9 cellular contexts compared by ENCODE assay signal in the genomic region with DNA sequence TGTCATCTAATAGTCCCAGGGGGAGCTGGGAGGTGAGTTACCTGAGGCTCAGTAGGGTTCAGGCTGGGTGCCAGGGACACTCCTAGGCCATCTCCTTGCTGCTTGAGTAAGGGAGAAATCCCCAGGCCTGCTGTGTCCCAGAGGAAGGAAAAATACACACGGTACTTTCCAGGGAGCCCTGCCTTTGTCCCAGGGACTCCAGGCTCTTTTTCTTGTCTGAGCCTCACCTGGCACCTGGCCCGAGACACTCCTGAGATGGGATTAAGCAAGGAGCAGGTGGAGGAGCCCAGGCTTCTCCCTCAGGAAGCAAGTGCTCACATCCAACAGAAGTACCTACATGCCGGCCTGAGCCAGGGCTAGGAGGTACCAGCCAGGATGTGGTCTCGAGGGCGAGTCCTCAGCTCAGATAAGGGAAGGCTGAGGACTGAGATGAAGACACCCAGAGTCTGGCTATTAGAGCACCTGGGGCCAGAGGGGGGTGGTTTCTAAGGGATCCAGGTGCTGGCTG. TPM values are rescaled to one million over a fixed set of nuclear protein-coding genes. Genes with fewer than 3 reads are reported as not detected.
DNase-seq lines count a peak whose midpoint lies in the region; ATAC-seq, FAIRE-seq and TF ChIP-seq lines count a peak whose summit lies in the region.
"Had no signal": no experiment of that assay in that cellular context is flagged by ENCODE, and none has a peak within 500 bp of the region (broad histone marks: within the 10 kb centered on the region; RNA-seq: fewer than 3 reads in every experiment).

No MANE protein-coding gene starts in this region.

- H4K20me1 ChIP-seq in H1 (replicated peaks in 1 of 2; ENCODE audit: control insufficient read depth in 1 of 2, insufficient read depth in 2 of 2, low read length in 2 of 2) = no peaks in the 10 kb centered on the region

- no peak for TF ChIP-seq CTCF in Panc1 (IDR thresholded peaks at IDR 0.05)
- no peak for TF ChIP-seq CTCF in H1 (IDR thresholded peaks at IDR 0.05; ENCODE audit: control extremely low read depth in 1 of 3, insufficient read depth in 1 of 3, low read depth in 1 of 3, low read length in 3 of 3)

- no peak for TF ChIP-seq POLR2A in H1 (IDR thresholded peaks at IDR 0.05; ENCODE audit: control extremely low read depth in 1 of 2, low read depth in 2 of 2, low read length in 2 of 2)

- H3K4me1 ChIP-seq in Panc1 (ENCODE audit: control insufficient read depth, insufficient read depth, low read length) = peaks cover 14% of the 10 kb centered on the region
- H3K4me1 ChIP-seq in H1 (replicated peaks in 1 of 4; ENCODE audit: control insufficient read depth in 3 of 4, insufficient read depth in 4 of 4, low read length in 3 of 4) = peaks cover 0 to 5% (median 1%) of the 10 kb centered on the region in 4 experiments; a peak in 2 of 7 replicates

- H2BK15ac ChIP-seq in H1 (ENCODE audit: low read length) = peak overlapping the region; percentile 31; the same call in 1 of the 2 replicates

- no peak overlapping the region for H2BK120ac ChIP-seq in H1 (replicated peaks; ENCODE audit: low read depth, low read length)

- H3K27ac Mint-ChIP-seq in activated CD4-positive, alpha-beta T cell treated with anti-CD3 and anti-CD28 coated beads, Interleukin-2, amount 10 ng/mL, durations not matched to agents 24 days and 14 days = peak overlapping the region; percentile 86
- H3K27ac Mint-ChIP-seq in stimulated activated memory B cell treated with anti-CD40 and anti-IgM and Interleukin-4, amounts not matched to agents 10 μg/mL and 1 μg/mL and 100 μg/mL, for 72 hours = peak overlapping the region; percentile 89

- no peak overlapping the region for H3K18ac ChIP-seq in H1 (ENCODE audit: extremely low read depth, low read length)

- no peak for TF ChIP-seq EP300 in H1 (IDR thresholded peaks at IDR 0.05; ENCODE audit: borderline replicate concordance in 1 of 2, low read depth in 2 of 2, low read length in 2 of 2)

- no peak overlapping the region for H3K4ac ChIP-seq in H1 (replicated peaks; ENCODE audit: insufficient read length, low read depth, low read length)

- 0 out of 2 replicates have a peak overlapping the region, but pooled peaks have one; percentile 61 for H2BK20ac ChIP-seq in H1 (ENCODE audit: low read length)

- no peaks in the 10 kb centered on the region for H3K27me3 Mint-ChIP-seq in activated CD4-positive, alpha-beta T cell treated with anti-CD3 and anti-CD28 coated beads, Interleukin-2, amount 10 ng/mL, durations not matched to agents 24 days and 14 days
- no peaks in the 10 kb centered on the region for H3K27me3 Mint-ChIP-seq in stimulated activated memory B cell treated with anti-CD40 and anti-IgM and Interleukin-4, amounts not matched to agents 10 μg/mL and 1 μg/mL and 100 μg/mL, for 72 hours

- no peak overlapping the region for H3K56ac ChIP-seq in H1 (replicated peaks; ENCODE audit: insufficient read length, low read depth, low read length)

- in situ Hi-C loops in Panc1 (cut with HindIII; ENCODE audit: low pct_unique_long_range_greater_than_20kb, low sequenced_read_pairs) = no loop called here
- in situ Hi-C loops in KBM-7 (cut with MboI; ENCODE audit: low pct_unique_long_range_greater_than_20kb, low sequenced_read_pairs) = no loop called here

- intact Hi-C loops in activated CD4-positive, alpha-beta T cell treated with anti-CD3 and anti-CD28 coated beads, Interleukin-2, amount 10 ng/mL, durations not matched to agents 24 days and 14 days (cut with micrococcal nuclease) = loop anchor here (2.0 kb wide), 1 partner anchor 14 kb away; the partner anchor contains the start of gene TYMP
- intact Hi-C loops in Panc1 (cut with micrococcal nuclease; ENCODE audit: unreplicated experiment) = no loop called here

- no peak overlapping the region for H4K91ac ChIP-seq in H1 (replicated peaks; ENCODE audit: insufficient read length, low read length)

- H3K4me1 Mint-ChIP-seq in activated CD4-positive, alpha-beta T cell treated with anti-CD3 and anti-CD28 coated beads, Interleukin-2, amount 10 ng/mL, durations not matched to agents 24 days and 14 days = peaks cover 50% of the 10 kb centered on the region
- H3K4me1 Mint-ChIP-seq in stimulated activated memory B cell treated with anti-CD40 and anti-IgM and Interleukin-4, amounts not matched to agents 10 μg/mL and 1 μg/mL and 100 μg/mL, for 72 hours = peaks cover 60% of the 10 kb centered on the region

- H4K5ac ChIP-seq in H1 (ENCODE audit: insufficient read length, low read depth, low read length) = no peak overlapping the region

- POLR2A ChIA-PET in Panc1 (lab: Charles Lee) (no interaction called here), H1 (lab: Charles Lee; ENCODE audit: partially characterized antibody) (no interaction called here)

- no peak overlapping the region for H3K9ac ChIP-seq in H1 (replicated peaks in 1 of 4; ENCODE audit: extremely low read depth in 1 of 4, low read depth in 3 of 4, low read length in 3 of 4)

- H2AFZ ChIP-seq in H1 (ENCODE audit: low read length) = no peak overlapping the region

- H4K8ac ChIP-seq in H1 (ENCODE audit: extremely low read depth, insufficient read depth, low read length) = no peak overlapping the region

- H3K27me3 ChIP-seq in Panc1 (ENCODE audit: control insufficient read depth, insufficient read depth, low read length) (no peaks in the 10 kb centered on the region), H1 (replicated peaks in 1 of 4; ENCODE audit: control insufficient read depth in 3 of 4, extremely low read depth in 1 of 4, insufficient read depth in 3 of 4, low read length in 3 of 4) (peaks cover 0 to 13% (median 6%) of the 10 kb centered on the region in 4 experiments; a peak in 5 of 7 replicates)

- H3K36me3 ChIP-seq in Panc1 (ENCODE audit: control insufficient read depth, insufficient read depth, low read length) (no peaks in the 10 kb centered on the region), H1 (ENCODE audit: control insufficient read depth in 2 of 4, insufficient read depth in 4 of 4, low read length in 3 of 4) (no peaks in the 10 kb centered on the region)

- H3K4me2 ChIP-seq in H1 (ENCODE audit: insufficient read depth in 1 of 2, low read depth in 2 of 2, low read length in 2 of 2) = peak overlapping the region; percentile 13 to 41; a peak in 2 of 4 replicates

- H2BK12ac ChIP-seq in H1 (ENCODE audit: low read depth, low read length) = peak overlapping the region; percentile 17; the same call in 1 of the 2 replicates

- H3K27ac ChIP-seq in Panc1 (ENCODE audit: low read length) (peak overlapping the region; percentile 68; the same call in 1 of the 2 replicates), H1 (ENCODE audit: low read depth, low read length) (no peak overlapping the region)

- no peak for FAIRE-seq in H1 (lab: Jason Lieb, UNC)

- H3K36me3 Mint-ChIP-seq in activated CD4-positive, alpha-beta T cell treated with anti-CD3 and anti-CD28 coated beads, Interleukin-2, amount 10 ng/mL, durations not matched to agents 24 days and 14 days (ENCODE audit: low read depth) = peaks cover 5% of the 10 kb centered on the region
- H3K36me3 Mint-ChIP-seq in stimulated activated memory B cell treated with anti-CD40 and anti-IgM and Interleukin-4, amounts not matched to agents 10 μg/mL and 1 μg/mL and 100 μg/mL, for 72 hours = no peaks in the 10 kb centered on the region

- H3K14ac ChIP-seq in H1 (ENCODE audit: insufficient read length) = no peak overlapping the region

- no peaks in the 10 kb centered on the region for H3K23me2 ChIP-seq in H1 (ENCODE audit: low read depth, low read length)

- H3K4me3 ChIP-seq in Panc1 (ENCODE audit: low read depth in 2 of 2, low read length in 2 of 2) (no peak overlapping the region), H1 (ENCODE audit: extremely low read depth in 1 of 4, insufficient read depth in 2 of 4, low read depth in 3 of 4, low read length in 4 of 4) (peak overlapping the region in 2 of 4 experiments; percentile 14 to 35; a peak in 2 of 8 replicates)

- no peak for TF ChIP-seq RAD21 in H1 (IDR thresholded peaks at IDR 0.05 in 1 of 2, conservative IDR thresholded peaks at IDR 0.05 in 1 of 2; ENCODE audit: low read depth in 2 of 2, low read length in 2 of 2)

- no peak overlapping the region for H3K23ac ChIP-seq in H1 (ENCODE audit: insufficient read length)

- peak overlapping the region; percentile 72 for H3K4me3 Mint-ChIP-seq in activated CD4-positive, alpha-beta T cell treated with anti-CD3 and anti-CD28 coated beads, Interleukin-2, amount 10 ng/mL, durations not matched to agents 24 days and 14 days
- H3K4me3 Mint-ChIP-seq in stimulated activated memory B cell treated with anti-CD40 and anti-IgM and Interleukin-4, amounts not matched to agents 10 μg/mL and 1 μg/mL and 100 μg/mL, for 72 hours = no peak overlapping the region

- H3K9me3 ChIP-seq in Panc1 (ENCODE audit: control insufficient read depth, insufficient read depth, low read depth, low read length) (no peaks in the 10 kb centered on the region), H1 (ENCODE audit: insufficient read depth in 2 of 2, low read depth in 1 of 2, low read length in 1 of 2) (no peaks in the 10 kb centered on the region)

- H2BK5ac ChIP-seq in H1 (ENCODE audit: low read depth, low read length) = no peak overlapping the region

- no peaks in the 10 kb centered on the region for H3K79me2 ChIP-seq in H1 (ENCODE audit: control insufficient read depth in 1 of 2, insufficient read depth in 2 of 2, low read length in 2 of 2)

- H3K9me3 Mint-ChIP-seq in activated CD4-positive, alpha-beta T cell treated with anti-CD3 and anti-CD28 coated beads, Interleukin-2, amount 10 ng/mL, durations not matched to agents 24 days and 14 days = no peaks in the 10 kb centered on the region
- no peaks in the 10 kb centered on the region for H3K9me3 Mint-ChIP-seq in stimulated activated memory B cell treated with anti-CD40 and anti-IgM and Interleukin-4, amounts not matched to agents 10 μg/mL and 1 μg/mL and 100 μg/mL, for 72 hours

- ATAC-seq in Panc1 = peak; percentile 63
- ATAC-seq in stimulated activated memory B cell treated with anti-CD40 and anti-IgM and Interleukin-4, amounts not matched to agents 10 μg/mL and 1 μg/mL and 100 μg/mL, for 72 hours = no peak

- no TSS peak for BruUV-seq in Panc1 (replicated peaks; lab: Mats Ljungman, UMichigan)

- 85% methylated on average over 5 of the region's 5 CpGs; no CpG with 5 or more reads in 1 of the 2 experiments for WGBS in H1 (ENCODE audit: extremely low coverage in 1 of 2, insufficient coverage in 1 of 2, insufficient read length in 1 of 2, insufficient replicate concordance in 2 of 2, low coverage in 1 of 2, low lambda C conversion rate in 2 of 2, missing lambda C conversion rate in 1 of 2), 2 experiments

- H3K79me1 ChIP-seq in H1 (ENCODE audit: low read depth, low read length) = no peaks in the 10 kb centered on the region

- peak; percentile 80 for DNase-seq in activated CD4-positive, alpha-beta T cell treated with anti-CD3 and anti-CD28 coated beads, Interleukin-2, amount 10 ng/mL, durations not matched to agents 24 days and 14 days
- no peak for DNase-seq in activated CD4-positive, alpha-beta T cell treated with anti-CD3 and anti-CD28 coated beads for 4 hours
- DNase-seq in Panc1 (ENCODE audit: low read depth, low spot score) = no peak
- DNase-seq in H1 (ENCODE audit: low read depth in 1 of 2, low spot score in 2 of 2) = no peak
- DNase-seq in KBM-7 = no peak
- DNase-seq in SW 1271 (lab: John Stamatoyannopoulos, UW) = no peak
- no peak for DNase-seq in mucosa of gallbladder (ENCODE audit: low spot score)

- CTCF ChIA-PET in Panc1 (lab: Charles Lee) = no interaction called here
- CTCF ChIA-PET in H1 (lab: Charles Lee; ENCODE audit: partially characterized antibody) = interaction anchor here (1.0 to 1.5 kb wide), 5 partner anchors 9 to 47 kb away, joined by 3 to 9 read pairs (median 3); partner anchors contain the start of genes SCO2 and SYCE3

- no peak overlapping the region for H2AK5ac ChIP-seq in H1 (ENCODE audit: low read depth, low read length)

RNA-seq across cellular contexts. Expression of gene KLHDC7B, which starts 0.9 kb away (rescaled TPM):
- total RNA-seq in activated CD4-positive, alpha-beta T cell treated with anti-CD3 and anti-CD28 coated beads, Interleukin-2, amount 10 ng/mL, durations not matched to agents 24 days and 14 days = 5.3 and 6.8 TPM in 2 replicates
- total RNA-seq in Panc1 (2021; ENCODE audit: unreplicated experiment) = 1.8 TPM
- 0.65 TPM for polyA plus RNA-seq in Panc1 (2012; ENCODE audit: insufficient read length)
- not detected in 2 replicates for total RNA-seq in H1 (2021; fragmentation: NEBNext Ultra II Directional; extraction: Animal tissue kit (Norgen Biotek cat#: 25700))
- not detected in 2 replicates for polyA plus RNA-seq in H1 (2011; rRNA removed)
- polyA plus RNA-seq in H1 (2011; cell fraction: cytosol; rRNA removed) = not detected
- not detected for polyA plus RNA-seq in H1 (2011; cell fraction: nucleus; rRNA removed)
- not detected in 4 replicates for polyA plus RNA-seq in H1 (2012, experiment 1 of 2)
- polyA plus RNA-seq in H1 (2012, experiment 2 of 2) = not detected
- not detected for polyA plus RNA-seq in H1 (2013, experiment 1 of 2)
- polyA plus RNA-seq in H1 (2013, experiment 2 of 2) = not detected
- not detected in 2 replicates for polyA minus RNA-seq in H1 (2011; rRNA and poly(A)+ RNA removed)
- not detected for polyA minus RNA-seq in H1 (2011; cell fraction: cytosol; rRNA and poly(A)+ RNA removed)
- not detected for polyA minus RNA-seq in H1 (2011; cell fraction: nucleus; rRNA and poly(A)+ RNA removed)
- total RNA-seq in mucosa of gallbladder = 0.17 TPM

RNA-seq across cellular contexts. Expression of gene TYMP, which starts 15.0 kb away (rescaled TPM):
- total RNA-seq in activated CD4-positive, alpha-beta T cell treated with anti-CD3 and anti-CD28 coated beads, Interleukin-2, amount 10 ng/mL, durations not matched to agents 24 days and 14 days = 62.1 and 63.0 TPM in 2 replicates
- total RNA-seq in Panc1 (2021; ENCODE audit: unreplicated experiment) (56.0 TPM), mucosa of gallbladder (34.8 TPM)
- polyA plus RNA-seq in Panc1 (2012; ENCODE audit: insufficient read length) = 99.6 TPM
- 0.43 and 0.46 TPM in 2 replicates for total RNA-seq in H1 (2021; fragmentation: NEBNext Ultra II Directional; extraction: Animal tissue kit (Norgen Biotek cat#: 25700))
- 0.48 and 0.83 TPM in 2 replicates for polyA plus RNA-seq in H1 (2011; rRNA removed)
- 0.58 TPM for polyA plus RNA-seq in H1 (2011; cell fraction: cytosol; rRNA removed)
- polyA plus RNA-seq in H1 (2011; cell fraction: nucleus; rRNA removed) = 1.6 TPM
- polyA plus RNA-seq in H1 (2012, experiment 1 of 2) = 0.40 to 0.65 TPM (median 0.51 TPM) in 4 replicates
- polyA plus RNA-seq in H1 (2012, experiment 2 of 2) = 0.16 TPM
- polyA plus RNA-seq in H1 (2013, experiment 1 of 2) = 0.47 TPM
- 0.39 TPM for polyA plus RNA-seq in H1 (2013, experiment 2 of 2)
- 0.28 TPM in 1 of 2 replicates, not detected in the other for polyA minus RNA-seq in H1 (2011; rRNA and poly(A)+ RNA removed)
- not detected for polyA minus RNA-seq in H1 (2011; cell fraction: cytosol; rRNA and poly(A)+ RNA removed)
- 0.90 TPM for polyA minus RNA-seq in H1 (2011; cell fraction: nucleus; rRNA and poly(A)+ RNA removed)

RNA-seq across cellular contexts. Expression of gene SYCE3, which starts 17.9 kb away (rescaled TPM):
- total RNA-seq in activated CD4-positive, alpha-beta T cell treated with anti-CD3 and anti-CD28 coated beads, Interleukin-2, amount 10 ng/mL, durations not matched to agents 24 days and 14 days = 0.69 TPM in 1 of 2 replicates, not detected in the other
- not detected for total RNA-seq in Panc1 (2021; ENCODE audit: unreplicated experiment)
- polyA plus RNA-seq in Panc1 (2012; ENCODE audit: insufficient read length) = 1.7 TPM
- not detected in 2 replicates for total RNA-seq in H1 (2021; fragmentation: NEBNext Ultra II Directional; extraction: Animal tissue kit (Norgen Biotek cat#: 25700))
- polyA plus RNA-seq in H1 (2011; rRNA removed) = 1.9 and 2.9 TPM in 2 replicates
- 5.7 TPM for polyA plus RNA-seq in H1 (2011; cell fraction: cytosol; rRNA removed)
- 0.41 TPM for polyA plus RNA-seq in H1 (2011; cell fraction: nucleus; rRNA removed)
- polyA plus RNA-seq in H1 (2012, experiment 1 of 2) = 1.2 to 2.5 TPM (median 1.6 TPM) in 4 replicates
- polyA plus RNA-seq in H1 (2012, experiment 2 of 2) = not detected
- polyA plus RNA-seq in H1 (2013, experiment 1 of 2) = 0.91 TPM
- 0.77 TPM for polyA plus RNA-seq in H1 (2013, experiment 2 of 2)
- not detected in 2 replicates for polyA minus RNA-seq in H1 (2011; rRNA and poly(A)+ RNA removed)
- polyA minus RNA-seq in H1 (2011; cell fraction: cytosol; rRNA and poly(A)+ RNA removed) = not detected
- not detected for polyA minus RNA-seq in H1 (2011; cell fraction: nucleus; rRNA and poly(A)+ RNA removed)
- total RNA-seq in mucosa of gallbladder = not detected
- total RNA-seq: osteocyte had no signal

RNA-seq across cellular contexts. Expression of gene SCO2, which starts 19.4 kb away (rescaled TPM):
- 5.3 and 11.2 TPM in 2 replicates for total RNA-seq in activated CD4-positive, alpha-beta T cell treated with anti-CD3 and anti-CD28 coated beads, Interleukin-2, amount 10 ng/mL, durations not matched to agents 24 days and 14 days
- total RNA-seq in Panc1 (2021; ENCODE audit: unreplicated experiment) (14.2 TPM), mucosa of gallbladder (1.3 TPM)
- 14.0 TPM for polyA plus RNA-seq in Panc1 (2012; ENCODE audit: insufficient read length)
- 2.2 TPM in 1 of 2 replicates, not detected in the other for total RNA-seq in H1 (2021; fragmentation: NEBNext Ultra II Directional; extraction: Animal tissue kit (Norgen Biotek cat#: 25700))
- polyA plus RNA-seq in H1 (2011; rRNA removed) = 2.0 and 2.5 TPM in 2 replicates
- 0.54 TPM for polyA plus RNA-seq in H1 (2011; cell fraction: cytosol; rRNA removed)
- polyA plus RNA-seq in H1 (2011; cell fraction: nucleus; rRNA removed) = 1.8 TPM
- 0.31 to 1.3 TPM (median 0.68 TPM) in 3 of 4 replicates, not detected in the other for polyA plus RNA-seq in H1 (2012, experiment 1 of 2)
- polyA plus RNA-seq in H1 (2012, experiment 2 of 2) = 1.3 TPM
- polyA plus RNA-seq in H1 (2013, experiment 1 of 2) = 0.10 TPM
- not detected for polyA plus RNA-seq in H1 (2013, experiment 2 of 2)
- polyA minus RNA-seq in H1 (2011; rRNA and poly(A)+ RNA removed) = not detected in 2 replicates
- polyA minus RNA-seq in H1 (2011; cell fraction: cytosol; rRNA and poly(A)+ RNA removed) = not detected
- 2.1 TPM for polyA minus RNA-seq in H1 (2011; cell fraction: nucleus; rRNA and poly(A)+ RNA removed)
- total RNA-seq: osteocyte had no signal

RNA-seq across cellular contexts. Expression of gene CPT1B, which starts 33.4 kb away (rescaled TPM):
- 63.1 and 71.5 TPM in 2 replicates for total RNA-seq in activated CD4-positive, alpha-beta T cell treated with anti-CD3 and anti-CD28 coated beads, Interleukin-2, amount 10 ng/mL, durations not matched to agents 24 days and 14 days
- total RNA-seq in Panc1 (2021; ENCODE audit: unreplicated experiment) (18.4 TPM), mucosa of gallbladder (32.4 TPM)
- 19.9 TPM for polyA plus RNA-seq in Panc1 (2012; ENCODE audit: insufficient read length)
- 33.1 and 36.2 TPM in 2 replicates for total RNA-seq in H1 (2021; fragmentation: NEBNext Ultra II Directional; extraction: Animal tissue kit (Norgen Biotek cat#: 25700))
- 34.2 and 47.7 TPM in 2 replicates for polyA plus RNA-seq in H1 (2011; rRNA removed)
- polyA plus RNA-seq in H1 (2011; cell fraction: cytosol; rRNA removed) = 48.0 TPM
- 378 TPM for polyA plus RNA-seq in H1 (2011; cell fraction: nucleus; rRNA removed)
- polyA plus RNA-seq in H1 (2012, experiment 1 of 2) = 46.3 to 71.2 TPM (median 63.2 TPM) in 4 replicates
- 31.6 TPM for polyA plus RNA-seq in H1 (2012, experiment 2 of 2)
- 15.9 TPM for polyA plus RNA-seq in H1 (2013, experiment 1 of 2)
- 15.5 TPM for polyA plus RNA-seq in H1 (2013, experiment 2 of 2)
- polyA minus RNA-seq in H1 (2011; rRNA and poly(A)+ RNA removed) = 20.9 and 22.0 TPM in 2 replicates
- 12.0 TPM for polyA minus RNA-seq in H1 (2011; cell fraction: cytosol; rRNA and poly(A)+ RNA removed)
- 46.3 TPM for polyA minus RNA-seq in H1 (2011; cell fraction: nucleus; rRNA and poly(A)+ RNA removed)

Comparison
In these comparisons a context has a peak if more than half of its experiments do, and no peak if none do; other contexts are left out.
1. RNA of gene TYMP, which starts 15.0 kb away (total RNA-seq): 62.1 to 63.0 TPM in activated CD4-positive, alpha-beta T cell treated with anti-CD3 and anti-CD28 coated beads, Interleukin-2, amount 10 ng/mL, durations not matched to agents 24 days and 14 days, 56.0 TPM in Panc1 (single experiment) and 34.8 TPM in mucosa of gallbladder (single experiment); 0.43 to 0.46 TPM in H1; every median in the first group is over 10 times any median in the second.